8 cellular contexts compared by ENCODE assay signal in genomic region chr15:67024322-67024997, GRCh38. TPM values are rescaled to one million over a fixed set of nuclear protein-coding genes. Genes with fewer than 3 reads are reported as not detected.
DNase-seq lines count a peak whose midpoint lies in the region; ATAC-seq and TF ChIP-seq lines count a peak whose summit lies in the region.

No MANE protein-coding gene starts in this region.

- H3K27me3 ChIP-seq in Caco-2 (replicated peaks; ENCODE audit: control insufficient read depth, insufficient read depth, low read length): no peaks in the 10 kb centered on the region

- CTCF ChIA-PET in Caco-2 (lab: Charles Lee): no interaction called here

- H3K4me1 Mint-ChIP-seq in Caco-2 (ENCODE audit: low read depth, unreplicated experiment): peaks cover 18% of the 10 kb centered on the region
- peaks cover 25% of the 10 kb centered on the region for H3K4me1 Mint-ChIP-seq in activated T-helper 17 cell treated with anti-CD3 and anti-CD28 coated beads, Interleukin-2, amount 50 U/mL, for 72 hours

- no peaks in the 10 kb centered on the region for H3K9me3 Mint-ChIP-seq in Caco-2 (ENCODE audit: unreplicated experiment)
- no peaks in the 10 kb centered on the region for H3K9me3 Mint-ChIP-seq in activated T-helper 17 cell treated with anti-CD3 and anti-CD28 coated beads, Interleukin-2, amount 50 U/mL, for 72 hours

- H3K9me3 ChIP-seq in Caco-2: no peaks in the 10 kb centered on the region

- no TSS peak for BruUV-seq in Caco-2 (replicated peaks; lab: Mats Ljungman, UMichigan)

- H3K4me3 Mint-ChIP-seq in Caco-2 (ENCODE audit: unreplicated experiment): no peak overlapping the region
- H3K4me3 Mint-ChIP-seq in activated T-helper 17 cell treated with anti-CD3 and anti-CD28 coated beads, Interleukin-2, amount 50 U/mL, for 72 hours: peak overlapping the region; percentile 61

- no peaks in the 10 kb centered on the region for H3K27me3 Mint-ChIP-seq in Caco-2 (ENCODE audit: insufficient read depth, unreplicated experiment)
- H3K27me3 Mint-ChIP-seq in activated T-helper 17 cell treated with anti-CD3 and anti-CD28 coated beads, Interleukin-2, amount 50 U/mL, for 72 hours: peaks cover 5% of the 10 kb centered on the region

- no peak for TF ChIP-seq CTCF in Caco-2 (IDR thresholded peaks at IDR 0.05; ENCODE audit: insufficient read depth in 1 of 2, low read depth in 1 of 2, low read length in 1 of 2, severe bottlenecking in 1 of 2, unreplicated experiment in 1 of 2)

- H3K36me3 ChIP-seq in Caco-2 (ENCODE audit: control insufficient read depth, insufficient read depth, low read length): no peaks in the 10 kb centered on the region

- no peak overlapping the region for H3K4me3 ChIP-seq in Caco-2 (ENCODE audit: low read depth, low read length)

- peaks cover 12% of the 10 kb centered on the region for H3K4me1 ChIP-seq in Caco-2

- H3K36me3 Mint-ChIP-seq in Caco-2 (ENCODE audit: insufficient read depth, unreplicated experiment): no peaks in the 10 kb centered on the region
- H3K36me3 Mint-ChIP-seq in activated T-helper 17 cell treated with anti-CD3 and anti-CD28 coated beads, Interleukin-2, amount 50 U/mL, for 72 hours (ENCODE audit: low read depth): no peaks in the 10 kb centered on the region

- DNase-seq in Caco-2 (peak; percentile 66), LHCN-M2 (ENCODE audit: low read depth) (peak; percentile 96), Right ventricle myocardium superior (peak; percentile 72), putamen (ENCODE audit: low spot score) (peak; percentile 87), COR-L47 (lab: John Stamatoyannopoulos, UW) (no peak)

- POLR2A ChIA-PET in Caco-2 (lab: Charles Lee): no interaction called here

- intact Hi-C loops in Caco-2 (cut with micrococcal nuclease; ENCODE audit: unreplicated experiment) (loop anchor here (1.0 kb wide), 1 partner anchor 20 kb away; no protein-coding TSS in a partner anchor), Right ventricle myocardium superior (cut with DNase I) (no loop called here)

- peak; percentile 71 for ATAC-seq in activated T-helper 17 cell treated with anti-CD3 and anti-CD28 coated beads, Interleukin-2, amount 50 U/mL, for 72 hours (replicated peaks)
- ATAC-seq in Right ventricle myocardium superior (ENCODE audit: poor library complexity) (peak; percentile 93), HG03442 (IDR thresholded peaks at IDR 0.05; ENCODE audit: unreplicated experiment) (no peak), GM19463 (IDR thresholded peaks at IDR 0.05; ENCODE audit: unreplicated experiment) (no peak)

- peak overlapping the region; percentile 10 for H3K27ac Mint-ChIP-seq in Caco-2 (ENCODE audit: unreplicated experiment)
- H3K27ac Mint-ChIP-seq in activated T-helper 17 cell treated with anti-CD3 and anti-CD28 coated beads, Interleukin-2, amount 50 U/mL, for 72 hours: no peak overlapping the region

RNA-seq across cellular contexts. Expression of gene SMAD3, which starts 40.9 kb away (rescaled TPM):
- total RNA-seq in Caco-2 (2022): 51.5 and 54.8 TPM in 2 replicates
- total RNA-seq in LHCN-M2 (2014; rRNA removed): 18.2 and 35.4 TPM in 2 replicates
- 43.2 TPM for polyA plus RNA-seq in LHCN-M2 (2012)
- total RNA-seq in activated T-helper 17 cell treated with anti-CD3 and anti-CD28 coated beads, Interleukin-2, amount 50 U/mL, for 72 hours: 10 to 100 TPM; 57.0 to 94.9 TPM
- total RNA-seq in Right ventricle myocardium superior: 17.3 TPM

Comparison
In these comparisons a context has a peak if more than half of its experiments do, and no peak if none do; other contexts are left out.
1. ATAC-seq: peak in activated T-helper 17 cell treated with anti-CD3 and anti-CD28 coated beads, Interleukin-2, amount 50 U/mL, for 72 hours (single experiment) and Right ventricle myocardium superior (single experiment); none in HG03442 (single experiment) and GM19463 (single experiment).